9 cellular contexts compared by ENCODE assay signal in genomic region chr15:66654718-66655375, GRCh38. TPM values are rescaled to one million over a fixed set of nuclear protein-coding genes. Genes with fewer than 3 reads are reported as not detected.
DNase-seq lines count a peak whose midpoint lies in the region; ATAC-seq and TF ChIP-seq lines count a peak whose summit lies in the region.
"Had no signal": no experiment of that assay in that cellular context is flagged by ENCODE, and none has a peak within 500 bp of the region (broad histone marks: within the 10 kb centered on the region; RNA-seq: fewer than 3 reads in every experiment).

No MANE protein-coding gene starts in this region.

- no TSS peak for BruUV-seq in MCF 10A (replicated peaks; lab: Mats Ljungman, UMichigan)

- H3K27ac Mint-ChIP-seq in MCF 10A (ENCODE audit: low read depth, unreplicated experiment) (no peak overlapping the region), type B pancreatic cell (peak overlapping the region; percentile 94)

- no peaks in the 10 kb centered on the region for H3K4me1 ChIP-seq in breast epithelium
- H3K4me1 ChIP-seq in lower lobe of right lung: peaks cover 33% of the 10 kb centered on the region

- H3K4me3 Mint-ChIP-seq in MCF 10A (ENCODE audit: unreplicated experiment) (no peak overlapping the region), type B pancreatic cell (peak overlapping the region; percentile 81)

- H3K9me3 Mint-ChIP-seq in MCF 10A (ENCODE audit: unreplicated experiment) (no peaks in the 10 kb centered on the region), type B pancreatic cell (no peaks in the 10 kb centered on the region)

- H3K4me3 ChIP-seq in breast epithelium (peak overlapping the region; percentile 32 to 64 (median 42)), brain microvascular endothelial cell (ENCODE audit: low read depth, low read length) (peak overlapping the region; percentile 31), lower lobe of right lung (peak overlapping the region; percentile 45)

- H3K36me3 ChIP-seq in breast epithelium (no peaks in the 10 kb centered on the region), brain microvascular endothelial cell (replicated peaks) (no peaks in the 10 kb centered on the region), lower lobe of right lung (no peaks in the 10 kb centered on the region)

- H3K36me3 Mint-ChIP-seq in MCF 10A (ENCODE audit: insufficient read depth, unreplicated experiment) (no peaks in the 10 kb centered on the region), type B pancreatic cell (no peaks in the 10 kb centered on the region)

- TF ChIP-seq CTCF in breast epithelium (IDR thresholded peaks at IDR 0.05) (no peak), MCF 10A (IDR thresholded peaks at IDR 0.05; ENCODE audit: unreplicated experiment) (no peak), brain microvascular endothelial cell (IDR thresholded peaks at IDR 0.05; ENCODE audit: low read depth, low read length, missing control alignments) (no peak), lower lobe of right lung (IDR thresholded peaks at IDR 0.05) (no peak), type B pancreatic cell (conservative IDR thresholded peaks at IDR 0.05) (no peak)

- CTCF ChIA-PET in MCF 10A (lab: Yijun Ruan, JAX): interaction anchor here (0.6 kb wide), 2 partner anchors 118 to 864 kb away, joined by 4 read pairs; no protein-coding TSS in a partner anchor

- POLR2A ChIA-PET in MCF 10A (lab: Yijun Ruan, JAX): no interaction called here

- no peak for TF ChIP-seq POLR2A in breast epithelium (IDR thresholded peaks at IDR 0.05)

- intact Hi-C loops in breast epithelium (cut with DNase I; ENCODE audit: low total_unique reads) (no loop called here), MCF 10A (cut with micrococcal nuclease) (no loop called here), lower lobe of right lung (cut with DNase I) (no loop called here)

- H3K4me1 Mint-ChIP-seq in MCF 10A (ENCODE audit: insufficient read depth, unreplicated experiment) (no peaks in the 10 kb centered on the region), type B pancreatic cell (ENCODE audit: unreplicated experiment) (peaks cover 60% of the 10 kb centered on the region)

- in situ Hi-C loops in brain microvascular endothelial cell (cut with HindIII; ENCODE audit: low pct_ligation_motif_present, low sequenced_read_pairs): no loop called here

- no peak for DNase-seq in breast epithelium (ENCODE audit: low spot score in 2 of 2)
- DNase-seq in MCF 10A (ENCODE audit: unreplicated experiment): no peak
- no peak for DNase-seq in brain microvascular endothelial cell
- no peak for DNase-seq in lower lobe of right lung
- no peak for DNase-seq in type B pancreatic cell (ENCODE audit: extremely low spot score, unreplicated experiment)
- DNase-seq in GM19238 (ENCODE audit: insufficient read length, low spot score): no peak
- DNase-seq in dermis blood vessel endothelial cell: no peak
- DNase-seq: BE2C had no signal

- H3K9me3 ChIP-seq in breast epithelium: no peaks in the 10 kb centered on the region
- no peaks in the 10 kb centered on the region for H3K9me3 ChIP-seq in lower lobe of right lung
- H3K9me3 ChIP-seq: BE2C had no signal

- no peaks in the 10 kb centered on the region for H3K27me3 Mint-ChIP-seq in MCF 10A (ENCODE audit: insufficient read depth, unreplicated experiment)
- H3K27me3 Mint-ChIP-seq in type B pancreatic cell: peaks cover 5% of the 10 kb centered on the region

- peak overlapping the region; percentile 52 to 54 for H3K27ac ChIP-seq in breast epithelium
- no peak overlapping the region for H3K27ac ChIP-seq in brain microvascular endothelial cell
- H3K27ac ChIP-seq in lower lobe of right lung: peak overlapping the region; percentile 76

- no peaks in the 10 kb centered on the region for H3K27me3 ChIP-seq in breast epithelium
- no peaks in the 10 kb centered on the region for H3K27me3 ChIP-seq in brain microvascular endothelial cell (replicated peaks)
- H3K27me3 ChIP-seq in lower lobe of right lung (ENCODE audit: low read depth): no peaks in the 10 kb centered on the region
- H3K27me3 ChIP-seq: BE2C had no signal

- peak; percentile 31 to 38 for ATAC-seq in lower lobe of right lung
- ATAC-seq in GM21367 (IDR thresholded peaks at IDR 0.05; ENCODE audit: unreplicated experiment): no peak

RNA-seq across cellular contexts. Expression of gene SMAD6, which starts 47.2 kb away (rescaled TPM):
- total RNA-seq in breast epithelium (10 to 100 TPM in 2 of 3 donors, 1 to 10 TPM in 1; 7.6 to 22.6 (median 13.4) TPM), MCF 10A (2022) (not detected in 2 replicates), lower lobe of right lung (159 TPM), type B pancreatic cell (ENCODE audit: low replicate concordance) (27.0 and 31.7 TPM in 2 replicates), dermis blood vessel endothelial cell (10.1 and 11.9 TPM in 2 replicates)
